Comparison of ENCODE assay signal across 1 cellular context in the genomic region with DNA sequence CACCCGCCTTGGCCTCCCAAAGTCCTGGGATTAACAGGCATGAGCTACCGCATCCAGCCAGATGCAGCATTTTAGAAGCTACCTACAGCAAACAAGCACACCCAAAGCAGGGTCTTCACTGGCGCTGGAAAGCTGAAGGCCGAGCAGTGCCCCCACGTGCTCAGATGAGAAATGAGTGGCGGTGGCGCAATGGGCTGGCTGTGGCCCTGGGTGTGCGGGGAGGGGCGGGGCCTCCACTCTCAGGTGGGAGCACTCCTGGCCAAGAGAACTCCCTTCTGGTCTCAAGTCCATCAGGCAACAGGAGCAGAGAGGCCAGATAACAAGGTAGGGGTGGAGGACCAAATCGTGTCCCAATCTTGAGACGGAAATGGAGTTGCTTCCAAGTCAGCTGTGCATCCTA.
TF ChIP-seq lines count a peak whose summit lies in the region.

No MANE protein-coding gene starts in this region.

TF ChIP-seq in HepG2, 621 proteins besides CTCF, POLR2A, EP300 and RAD21:
- TF ChIP-seq, protein P1, sequence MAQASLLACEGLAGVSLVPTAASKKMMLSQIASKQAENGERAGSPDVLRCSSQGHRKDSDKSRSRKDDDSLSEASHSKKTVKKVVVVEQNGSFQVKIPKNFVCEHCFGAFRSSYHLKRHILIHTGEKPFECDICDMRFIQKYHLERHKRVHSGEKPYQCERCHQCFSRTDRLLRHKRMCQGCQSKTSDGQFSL (CRISPR knock-in tag; IDR thresholded peaks at IDR 0.05), result no peak
- peak; percentile 61; the same call in 1 of the 2 replicates for TF ChIP-seq ZNF263 (CRISPR knock-in tag; IDR thresholded peaks at IDR 0.05)
